ENCODE assay signal across 24 cellular contexts in genomic region chr3:122586098-122586497, GRCh38. TPM values are rescaled to one million over a fixed set of nuclear protein-coding genes. Genes with fewer than 3 reads are reported as not detected.
A peak's percentile ranks its signal among the peaks of the same experiment; 100 is the strongest.
DNase-seq lines count a peak whose midpoint lies in the region; ATAC-seq and TF ChIP-seq lines count a peak whose summit lies in the region.
"Had no signal": no experiment of that assay in that cellular context is flagged by ENCODE, and none has a peak within 500 bp of the region (broad histone marks: within the 10 kb centered on the region; RNA-seq: fewer than 3 reads in every experiment).

No MANE protein-coding gene starts in this region.

- peaks cover 41% of the 10 kb centered on the region for H3K36me3 Mint-ChIP-seq in activated T-cell treated with anti-CD3 and anti-CD28 coated beads, Interleukin-2, amount 50 U/mL, for 4 hours (ENCODE audit: insufficient read depth)
- H3K36me3 Mint-ChIP-seq in activated CD8-positive, alpha-beta T cell treated with anti-CD3 and anti-CD28 coated beads, Interleukin-2, amount 10 ng/mL, durations not matched to agents 7 days and 5 days (ENCODE audit: low read depth): peaks cover 63% of the 10 kb centered on the region

- TF ChIP-seq CTCF in left lung (IDR thresholded peaks at IDR 0.05): no peak
- TF ChIP-seq CTCF in adrenal gland (IDR thresholded peaks at IDR 0.05): no peak

- WGBS in adrenal gland, 4 donors: 42 to 56% (median 45%) methylated on average over 1 of the region's 1 CpG

- no peak overlapping the region for H3K4me3 ChIP-seq in left lung
- H3K4me3 ChIP-seq in adrenal gland: no peak overlapping the region
- H3K4me3 ChIP-seq: A549, BLaER1, GM12878, PC-9 had no signal

- DNase-seq in activated T-cell treated with anti-CD3 and anti-CD28 coated beads, Interleukin-2, amount 50 U/mL, for 4 hours: no peak
- no peak for DNase-seq in activated T-cell treated with anti-CD3 and anti-CD28 coated beads, Interleukin-2, amount 50 U/mL, for 1 hour
- DNase-seq in NCI-H226 (peak; percentile 34), left lung (no peak), adrenal gland (no peak), NOMO-1 (lab: John Stamatoyannopoulos, UW; ENCODE audit: unreplicated experiment in 2 of 2) (no peak)
- DNase-seq in activated CD8-positive, alpha-beta T cell treated with anti-CD3 and anti-CD28 coated beads, Interleukin-2, amount 10 ng/mL, durations not matched to agents 7 days and 5 days: no peak
- DNase-seq: CD4-positive, alpha-beta memory T cell; DMS153; EL; KG1; NCI-H1417; NCI-H187; NCI-H2107; NCI-H524; NCI-H82; PC-9; SIG-M5 had no signal

- H3K4me3 Mint-ChIP-seq in activated T-cell treated with anti-CD3 and anti-CD28 coated beads, Interleukin-2, amount 50 U/mL, for 4 hours: peak overlapping the region; percentile 46
- no peak overlapping the region for H3K4me3 Mint-ChIP-seq in activated CD8-positive, alpha-beta T cell treated with anti-CD3 and anti-CD28 coated beads, Interleukin-2, amount 10 ng/mL, durations not matched to agents 7 days and 5 days

- CTCF ChIA-PET in activated CD8-positive, alpha-beta T cell treated with anti-CD3 and anti-CD28 coated beads, Interleukin-2, amount 10 ng/mL, durations not matched to agents 7 days and 5 days (lab: Charles Lee): no interaction called here

- peaks cover 16% of the 10 kb centered on the region for H3K9me3 Mint-ChIP-seq in activated T-cell treated with anti-CD3 and anti-CD28 coated beads, Interleukin-2, amount 50 U/mL, for 4 hours
- peaks cover 31% of the 10 kb centered on the region for H3K9me3 Mint-ChIP-seq in activated CD8-positive, alpha-beta T cell treated with anti-CD3 and anti-CD28 coated beads, Interleukin-2, amount 10 ng/mL, durations not matched to agents 7 days and 5 days (ENCODE audit: insufficient read depth)

- TF ChIP-seq POLR2A in adrenal gland (IDR thresholded peaks at IDR 0.05): no peak

- H3K9me3 ChIP-seq in left lung (peaks cover 4 to 20% of the 10 kb centered on the region in 2 donors), adrenal gland (replicated peaks in 1 of 3) (no peaks in the 10 kb centered on the region)

- H3K4me1 Mint-ChIP-seq in activated T-cell treated with anti-CD3 and anti-CD28 coated beads, Interleukin-2, amount 50 U/mL, for 4 hours (ENCODE audit: low read depth): peaks cover 56% of the 10 kb centered on the region
- peaks cover 27% of the 10 kb centered on the region for H3K4me1 Mint-ChIP-seq in activated CD8-positive, alpha-beta T cell treated with anti-CD3 and anti-CD28 coated beads, Interleukin-2, amount 10 ng/mL, durations not matched to agents 7 days and 5 days (ENCODE audit: low read depth)

- H3K27ac ChIP-seq in left lung: no peak overlapping the region
- H3K27ac ChIP-seq in adrenal gland: no peak overlapping the region
- H3K27ac ChIP-seq: A549, BLaER1, PC-9, RWPE1 had no signal

- H3K4me1 ChIP-seq in left lung (no peaks in the 10 kb centered on the region), adrenal gland (replicated peaks in 1 of 2) (no peaks in the 10 kb centered on the region)
- H3K4me1 ChIP-seq: A549, BLaER1 had no signal

- H3K27me3 ChIP-seq in left lung (no peaks in the 10 kb centered on the region), adrenal gland (no peaks in the 10 kb centered on the region)
- H3K27me3 ChIP-seq: BLaER1 had no signal

- POLR2A ChIA-PET in activated CD8-positive, alpha-beta T cell treated with anti-CD3 and anti-CD28 coated beads, Interleukin-2, amount 10 ng/mL, durations not matched to agents 7 days and 5 days (lab: Charles Lee): no interaction called here

- ATAC-seq in activated T-cell treated with anti-CD3 and anti-CD28 coated beads, Interleukin-2, amount 50 U/mL, for 4 hours: peak; percentile 55 to 59
- ATAC-seq in activated CD8-positive, alpha-beta T cell treated with anti-CD3 and anti-CD28 coated beads, Interleukin-2, amount 10 ng/mL, durations not matched to agents 7 days and 5 days: no peak
- ATAC-seq in left lung (peak; percentile 25), HG03025 (IDR thresholded peaks at IDR 0.05; ENCODE audit: low FRiP score, unreplicated experiment) (no peak)
- ATAC-seq: A549, GM12878 had no signal

- H3K27ac Mint-ChIP-seq in activated CD8-positive, alpha-beta T cell treated with anti-CD3 and anti-CD28 coated beads, Interleukin-2, amount 10 ng/mL, durations not matched to agents 7 days and 5 days: peak overlapping the region; percentile 27

- H3K27me3 Mint-ChIP-seq in activated T-cell treated with anti-CD3 and anti-CD28 coated beads, Interleukin-2, amount 50 U/mL, for 4 hours (ENCODE audit: low read depth): no peaks in the 10 kb centered on the region
- H3K27me3 Mint-ChIP-seq in activated CD8-positive, alpha-beta T cell treated with anti-CD3 and anti-CD28 coated beads, Interleukin-2, amount 10 ng/mL, durations not matched to agents 7 days and 5 days (ENCODE audit: low read depth): no peaks in the 10 kb centered on the region
- H3K27me3 Mint-ChIP-seq: CD4-positive, alpha-beta memory T cell had no signal

- intact Hi-C loops in left lung (cut with DNase I) (no loop called here), adrenal gland (cut with DNase I) (no loop called here)

- H3K36me3 ChIP-seq in left lung (no peaks in the 10 kb centered on the region), adrenal gland (replicated peaks in 1 of 2) (no peaks in the 10 kb centered on the region)

RNA-seq across cellular contexts. Expression of gene PARP15, which starts 8.6 kb away (rescaled TPM):
- total RNA-seq in activated T-cell treated with anti-CD3 and anti-CD28 coated beads, Interleukin-2, amount 50 U/mL, for 4 hours: 1 to 10 TPM; 2.5 to 6.4 (median 2.7) TPM
- total RNA-seq in activated CD8-positive, alpha-beta T cell treated with anti-CD3 and anti-CD28 coated beads, Interleukin-2, amount 10 ng/mL, durations not matched to agents 7 days and 5 days: 10 to 100 TPM; 36.6 to 38.6 TPM
- total RNA-seq in left lung: 1 to 10 TPM; 3.1 to 5.8 TPM
- 1 to 10 TPM in 5 of 8 donors, under 1 TPM in 3; 0.12 to 2.9 (median 1.4) TPM for total RNA-seq in adrenal gland
- 1 to 10 TPM; 1.0 to 4.3 (median 1.3) TPM for polyA plus RNA-seq in adrenal gland
- total RNA-seq: HT-29 had no signal

RNA-seq across cellular contexts. Expression of gene DTX3L, which starts 22.0 kb away (rescaled TPM):
- total RNA-seq in activated T-cell treated with anti-CD3 and anti-CD28 coated beads, Interleukin-2, amount 50 U/mL, for 4 hours: 10 to 100 TPM; 21.6 to 36.5 (median 25.2) TPM
- 100 to 1,000 TPM; 124 to 127 TPM for total RNA-seq in activated CD8-positive, alpha-beta T cell treated with anti-CD3 and anti-CD28 coated beads, Interleukin-2, amount 10 ng/mL, durations not matched to agents 7 days and 5 days
- total RNA-seq in left lung (10 to 100 TPM; 63.0 to 75.3 TPM), adrenal gland (10 to 100 TPM; 18.8 to 46.6 (median 31.8) TPM)
- 10 to 100 TPM in 1 of 3 donors, 1 to 10 TPM in 2; 6.0 to 25.4 (median 8.0) TPM for polyA plus RNA-seq in adrenal gland

RNA-seq across cellular contexts. Expression of gene PARP9, which starts 22.0 kb away (rescaled TPM):
- total RNA-seq in activated T-cell treated with anti-CD3 and anti-CD28 coated beads, Interleukin-2, amount 50 U/mL, for 4 hours: 10 to 100 TPM; 18.2 to 30.9 (median 20.3) TPM
- total RNA-seq in activated CD8-positive, alpha-beta T cell treated with anti-CD3 and anti-CD28 coated beads, Interleukin-2, amount 10 ng/mL, durations not matched to agents 7 days and 5 days: 100 to 1,000 TPM; 115 to 118 TPM
- total RNA-seq in left lung (10 to 100 TPM; 57.0 to 75.4 TPM), adrenal gland (10 to 100 TPM; 20.8 to 65.9 (median 43.4) TPM)
- polyA plus RNA-seq in adrenal gland: 10 to 100 TPM; 29.5 to 70.5 (median 32.3) TPM

Comparison
In these comparisons a context has a peak if more than half of its experiments do, and no peak if none do; other contexts are left out.
1. ATAC-seq: peak in activated T-cell treated with anti-CD3 and anti-CD28 coated beads, Interleukin-2, amount 50 U/mL, for 4 hours (2 of 2) and left lung (single experiment); none in activated CD8-positive, alpha-beta T cell treated with anti-CD3 and anti-CD28 coated beads, Interleukin-2, amount 10 ng/mL, durations not matched to agents 7 days and 5 days (single experiment) and HG03025 (single experiment).
2. RNA of gene PARP15, which starts 8.6 kb away (total RNA-seq): 36.6 to 38.6 TPM in activated CD8-positive, alpha-beta T cell treated with anti-CD3 and anti-CD28 coated beads, Interleukin-2, amount 10 ng/mL, durations not matched to agents 7 days and 5 days; 3.1 to 5.8 TPM in left lung, 2.5 to 6.4 TPM in activated T-cell treated with anti-CD3 and anti-CD28 coated beads, Interleukin-2, amount 50 U/mL, for 4 hours and 0.12 to 2.9 TPM in adrenal gland; every median in the first group is over 4 times any median in the second.